24 cellular contexts compared by ENCODE assay signal in the genomic region with DNA sequence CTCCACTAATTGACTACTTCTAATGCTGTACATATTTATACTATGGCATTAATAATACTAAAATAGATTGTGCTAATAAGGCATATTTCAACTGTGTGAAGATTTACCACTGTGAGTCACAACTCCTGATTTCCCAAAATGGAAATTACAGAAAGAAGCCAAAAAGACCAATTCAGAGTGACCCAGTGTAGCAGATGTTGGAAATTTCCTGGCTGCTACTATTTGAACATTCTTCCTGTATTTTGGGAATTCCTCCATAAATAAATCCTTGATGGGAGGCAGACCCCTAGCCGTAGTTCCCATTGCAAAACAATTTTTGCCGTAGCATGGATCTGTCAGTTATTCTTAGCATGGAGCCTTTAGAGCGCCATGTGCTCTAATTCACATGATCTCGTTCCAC. TPM values are rescaled to one million over a fixed set of nuclear protein-coding genes. Genes with fewer than 3 reads are reported as not detected.
"Had no signal": no experiment of that assay in that cellular context is flagged by ENCODE, and none has a peak within 500 bp of the region (broad histone marks: within the 10 kb centered on the region; RNA-seq: fewer than 3 reads in every experiment).

No MANE protein-coding gene starts in this region.

- H3K27ac Mint-ChIP-seq: naive thymus-derived CD4-positive, alpha-beta T cell; nephron; neural progenitor cell; stimulated activated effector memory CD8-positive, alpha-beta T cell treated with anti-CD3 and anti-CD28 coated beads, Interleukin-12 subunit alpha, Interleukin-12 subunit beta, amount 100 ng/mL, for 72 hours had no signal

- H3K27me3 ChIP-seq: dorsolateral prefrontal cortex, neural progenitor cell, right atrium auricular region, sigmoid colon, upper lobe of left lung had no signal

- H3K9me3 ChIP-seq: prostate gland, right atrium auricular region, sigmoid colon, spleen, stomach, tibial nerve, upper lobe of left lung had no signal

- ATAC-seq: foreskin keratinocyte; heart right ventricle; left lobe of liver; naive thymus-derived CD4-positive, alpha-beta T cell; stimulated activated effector memory CD8-positive, alpha-beta T cell treated with anti-CD3 and anti-CD28 coated beads, Interleukin-12 subunit alpha, Interleukin-12 subunit beta, amount 100 ng/mL, for 72 hours had no signal

- H3K36me3 Mint-ChIP-seq: naive thymus-derived CD4-positive, alpha-beta T cell; neural progenitor cell; stimulated activated effector memory CD8-positive, alpha-beta T cell treated with anti-CD3 and anti-CD28 coated beads, Interleukin-12 subunit alpha, Interleukin-12 subunit beta, amount 100 ng/mL, for 72 hours had no signal

- H3K27ac ChIP-seq: foreskin keratinocyte, heart right ventricle, neural progenitor cell, prostate gland, right atrium auricular region, sigmoid colon, spleen, stomach, tibial nerve, upper lobe of left lung had no signal

- H3K4me1 ChIP-seq: foreskin keratinocyte, heart right ventricle, neural progenitor cell, prostate gland, right atrium auricular region, sigmoid colon, spleen, stomach, tibial nerve, upper lobe of left lung had no signal

- H2AFZ ChIP-seq: neural progenitor cell had no signal

- H3K9ac ChIP-seq: neural progenitor cell had no signal

- H3K9me3 Mint-ChIP-seq: nephron; stimulated activated effector memory CD8-positive, alpha-beta T cell treated with anti-CD3 and anti-CD28 coated beads, Interleukin-12 subunit alpha, Interleukin-12 subunit beta, amount 100 ng/mL, for 72 hours had no signal

- H3K4me3 ChIP-seq: dorsolateral prefrontal cortex, heart right ventricle, neural progenitor cell, prostate gland, right atrium auricular region, sigmoid colon, skin epidermis, spleen, stomach, tibial nerve, upper lobe of left lung had no signal

- DNase-seq: caudate nucleus; dorsolateral prefrontal cortex; effector CD4-positive, alpha-beta T cell; foreskin keratinocyte; glutamatergic neuron; heart right ventricle; hippocampal formation; mesendoderm; midbrain; naive thymus-derived CD4-positive, alpha-beta T cell; sigmoid colon; spleen; stimulated activated CD4-positive, alpha-beta T cell treated with anti-CD3 and anti-CD28 coated beads, Interleukin-2, amount 100 ng/mL, for 48 hours; stimulated activated naive CD4-positive, alpha-beta T cell treated with Interleukin-2 at 50 U/mL for 16 hours; stomach; upper lobe of left lung had no signal

- H3K4me2 ChIP-seq: neural progenitor cell had no signal

- H3K36me3 ChIP-seq: heart right ventricle, neural progenitor cell, prostate gland, right atrium auricular region, sigmoid colon, spleen, stomach, tibial nerve, upper lobe of left lung had no signal

RNA-seq across cellular contexts. Expression of a gene that starts 11.4 kb away (rescaled TPM):
- polyA plus RNA-seq: naive thymus-derived CD4-positive, alpha-beta T cell had no signal
